ENCODE assay signal across 1 cellular context in genomic region chr19:704447-704741, GRCh38.
TF ChIP-seq lines count a peak whose summit lies in the region.

No MANE protein-coding gene starts in this region.

TF ChIP-seq in HepG2, 621 proteins besides CTCF, POLR2A, EP300 and RAD21 (continued from another document):
- TF ChIP-seq TFDP2 (CRISPR knock-in tag; IDR thresholded peaks at IDR 0.05) (no peak), ONECUT2 (CRISPR knock-in tag; IDR thresholded peaks at IDR 0.05) (no peak), ZNF468 (CRISPR knock-in tag; IDR thresholded peaks at IDR 0.05) (peak; percentile 50; the same call in 1 of the 2 replicates), ZNF629 (CRISPR knock-in tag; conservative IDR thresholded peaks at IDR 0.05) (0 out of 2 replicates have a peak, but pooled peaks have one; percentile 14), MTF2 (CRISPR knock-in tag; IDR thresholded peaks at IDR 0.05; ENCODE audit: borderline replicate concordance) (peak; percentile 54; the same call in 1 of the 2 replicates), ZNF605 (CRISPR knock-in tag; IDR thresholded peaks at IDR 0.05) (peak; percentile 41; the same call in 1 of the 2 replicates), ZNF263 (CRISPR knock-in tag; IDR thresholded peaks at IDR 0.05) (0 out of 2 replicates have a peak, but pooled peaks have one; percentile 4), WIZ (CRISPR knock-in tag; IDR thresholded peaks at IDR 0.05) (no peak), ZNF160 (CRISPR knock-in tag; IDR thresholded peaks at IDR 0.05) (0 out of 2 replicates have a peak, but pooled peaks have one; percentile 2), KLF16 (CRISPR knock-in tag; IDR thresholded peaks at IDR 0.05) (no peak), JUNB (CRISPR knock-in tag; IDR thresholded peaks at IDR 0.05; ENCODE audit: borderline replicate concordance) (no peak), PHF8 (CRISPR knock-in tag; IDR thresholded peaks at IDR 0.05) (no peak), CHD2 (IDR thresholded peaks at IDR 0.05; ENCODE audit: low read depth, low read length) (no peak), IRF1 (CRISPR knock-in tag; IDR thresholded peaks at IDR 0.05; ENCODE audit: low read depth) (no peak), HOXA3 (CRISPR knock-in tag; IDR thresholded peaks at IDR 0.05) (peak; percentile 3; the same call in 1 of the 2 replicates), PITX1 (CRISPR knock-in tag; IDR thresholded peaks at IDR 0.05) (peak; percentile 40), FOXP1 (IDR thresholded peaks at IDR 0.05) (no peak), FOXP1 (CRISPR knock-in tag; IDR thresholded peaks at IDR 0.05) (no peak), YY1 (IDR thresholded peaks at IDR 0.05; ENCODE audit: insufficient read depth, insufficient replicate concordance, low read depth, low read length) (no peak), SMAD9 (CRISPR knock-in tag; IDR thresholded peaks at IDR 0.05) (no peak), ZBTB44 (CRISPR knock-in tag; IDR thresholded peaks at IDR 0.05) (no peak), CEBPZ (IDR thresholded peaks at IDR 0.05; ENCODE audit: low read length) (no peak), HNRNPK (IDR thresholded peaks at IDR 0.05; ENCODE audit: low read depth, low read length, poor library complexity, severe bottlenecking) (no peak), REL (CRISPR knock-in tag; conservative IDR thresholded peaks at IDR 0.05) (no peak), BATF2 (CRISPR knock-in tag; IDR thresholded peaks at IDR 0.05) (no peak), ZNF687 (CRISPR knock-in tag; IDR thresholded peaks at IDR 0.05) (peak; percentile 11), HOXA5 (CRISPR knock-in tag; IDR thresholded peaks at IDR 0.05) (peak; percentile 50; the same call in 1 of the 2 replicates), ZNF616 (CRISPR knock-in tag; IDR thresholded peaks at IDR 0.05; ENCODE audit: low read depth) (no peak), FOXA3 (CRISPR knock-in tag; IDR thresholded peaks at IDR 0.05) (no peak), ZNF260 (CRISPR knock-in tag; IDR thresholded peaks at IDR 0.05; ENCODE audit: borderline replicate concordance, low read depth) (no peak), TEAD3 (CRISPR knock-in tag; optimal IDR thresholded peaks at IDR 0.05; ENCODE audit: borderline replicate concordance) (no peak)
- TF ChIP-seq, protein P1, sequence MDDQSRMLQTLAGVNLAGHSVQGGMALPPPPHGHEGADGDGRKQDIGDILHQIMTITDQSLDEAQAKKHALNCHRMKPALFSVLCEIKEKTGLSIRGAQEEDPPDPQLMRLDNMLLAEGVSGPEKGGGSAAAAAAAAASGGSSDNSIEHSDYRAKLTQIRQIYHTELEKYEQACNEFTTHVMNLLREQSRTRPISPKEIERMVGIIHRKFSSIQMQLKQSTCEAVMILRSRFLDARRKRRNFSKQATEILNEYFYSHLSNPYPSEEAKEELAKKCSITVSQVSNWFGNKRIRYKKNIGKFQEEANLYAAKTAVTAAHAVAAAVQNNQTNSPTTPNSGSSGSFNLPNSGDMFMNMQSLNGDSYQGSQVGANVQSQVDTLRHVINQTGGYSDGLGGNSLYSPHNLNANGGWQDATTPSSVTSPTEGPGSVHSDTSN (CRISPR knock-in tag; IDR thresholded peaks at IDR 0.05; ENCODE audit: borderline replicate concordance), result no peak
- TF ChIP-seq, protein P2, sequence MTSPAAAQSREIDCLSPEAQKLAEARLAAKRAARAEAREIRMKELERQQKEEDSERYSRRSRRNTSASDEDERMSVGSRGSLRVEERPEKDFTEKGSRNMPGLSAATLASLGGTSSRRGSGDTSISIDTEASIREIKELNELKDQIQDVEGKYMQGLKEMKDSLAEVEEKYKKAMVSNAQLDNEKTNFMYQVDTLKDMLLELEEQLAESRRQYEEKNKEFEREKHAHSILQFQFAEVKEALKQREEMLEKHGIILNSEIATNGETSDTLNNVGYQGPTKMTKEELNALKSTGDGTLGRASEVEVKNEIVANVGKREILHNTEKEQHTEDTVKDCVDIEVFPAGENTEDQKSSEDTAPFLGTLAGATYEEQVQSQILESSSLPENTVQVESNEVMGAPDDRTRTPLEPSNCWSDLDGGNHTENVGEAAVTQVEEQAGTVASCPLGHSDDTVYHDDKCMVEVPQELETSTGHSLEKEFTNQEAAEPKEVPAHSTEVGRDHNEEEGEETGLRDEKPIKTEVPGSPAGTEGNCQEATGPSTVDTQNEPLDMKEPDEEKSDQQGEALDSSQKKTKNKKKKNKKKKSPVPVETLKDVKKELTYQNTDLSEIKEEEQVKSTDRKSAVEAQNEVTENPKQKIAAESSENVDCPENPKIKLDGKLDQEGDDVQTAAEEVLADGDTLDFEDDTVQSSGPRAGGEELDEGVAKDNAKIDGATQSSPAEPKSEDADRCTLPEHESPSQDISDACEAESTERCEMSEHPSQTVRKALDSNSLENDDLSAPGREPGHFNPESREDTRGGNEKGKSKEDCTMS (CRISPR knock-in tag; conservative IDR thresholded peaks at IDR 0.05), result no peak
- TF ChIP-seq, protein P3, sequence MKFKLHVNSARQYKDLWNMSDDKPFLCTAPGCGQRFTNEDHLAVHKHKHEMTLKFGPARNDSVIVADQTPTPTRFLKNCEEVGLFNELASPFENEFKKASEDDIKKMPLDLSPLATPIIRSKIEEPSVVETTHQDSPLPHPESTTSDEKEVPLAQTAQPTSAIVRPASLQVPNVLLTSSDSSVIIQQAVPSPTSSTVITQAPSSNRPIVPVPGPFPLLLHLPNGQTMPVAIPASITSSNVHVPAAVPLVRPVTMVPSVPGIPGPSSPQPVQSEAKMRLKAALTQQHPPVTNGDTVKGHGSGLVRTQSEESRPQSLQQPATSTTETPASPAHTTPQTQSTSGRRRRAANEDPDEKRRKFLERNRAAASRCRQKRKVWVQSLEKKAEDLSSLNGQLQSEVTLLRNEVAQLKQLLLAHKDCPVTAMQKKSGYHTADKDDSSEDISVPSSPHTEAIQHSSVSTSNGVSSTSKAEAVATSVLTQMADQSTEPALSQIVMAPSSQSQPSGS (CRISPR knock-in tag; IDR thresholded peaks at IDR 0.05), result no peak
- TF ChIP-seq, protein P4, sequence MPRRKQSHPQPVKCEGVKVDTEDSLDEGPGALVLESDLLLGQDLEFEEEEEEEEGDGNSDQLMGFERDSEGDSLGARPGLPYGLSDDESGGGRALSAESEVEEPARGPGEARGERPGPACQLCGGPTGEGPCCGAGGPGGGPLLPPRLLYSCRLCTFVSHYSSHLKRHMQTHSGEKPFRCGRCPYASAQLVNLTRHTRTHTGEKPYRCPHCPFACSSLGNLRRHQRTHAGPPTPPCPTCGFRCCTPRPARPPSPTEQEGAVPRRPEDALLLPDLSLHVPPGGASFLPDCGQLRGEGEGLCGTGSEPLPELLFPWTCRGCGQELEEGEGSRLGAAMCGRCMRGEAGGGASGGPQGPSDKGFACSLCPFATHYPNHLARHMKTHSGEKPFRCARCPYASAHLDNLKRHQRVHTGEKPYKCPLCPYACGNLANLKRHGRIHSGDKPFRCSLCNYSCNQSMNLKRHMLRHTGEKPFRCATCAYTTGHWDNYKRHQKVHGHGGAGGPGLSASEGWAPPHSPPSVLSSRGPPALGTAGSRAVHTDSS (CRISPR knock-in tag; conservative IDR thresholded peaks at IDR 0.05), result no peak
- TF ChIP-seq, protein P5, sequence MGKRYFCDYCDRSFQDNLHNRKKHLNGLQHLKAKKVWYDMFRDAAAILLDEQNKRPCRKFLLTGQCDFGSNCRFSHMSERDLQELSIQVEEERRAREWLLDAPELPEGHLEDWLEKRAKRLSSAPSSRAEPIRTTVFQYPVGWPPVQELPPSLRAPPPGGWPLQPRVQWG (CRISPR knock-in tag; IDR thresholded peaks at IDR 0.05; ENCODE audit: borderline replicate concordance, low read depth), result no peak
TF ChIP-seq in HepG2: peak in this region for 34.
